23 cellular contexts compared by ENCODE assay signal in the genomic region with DNA sequence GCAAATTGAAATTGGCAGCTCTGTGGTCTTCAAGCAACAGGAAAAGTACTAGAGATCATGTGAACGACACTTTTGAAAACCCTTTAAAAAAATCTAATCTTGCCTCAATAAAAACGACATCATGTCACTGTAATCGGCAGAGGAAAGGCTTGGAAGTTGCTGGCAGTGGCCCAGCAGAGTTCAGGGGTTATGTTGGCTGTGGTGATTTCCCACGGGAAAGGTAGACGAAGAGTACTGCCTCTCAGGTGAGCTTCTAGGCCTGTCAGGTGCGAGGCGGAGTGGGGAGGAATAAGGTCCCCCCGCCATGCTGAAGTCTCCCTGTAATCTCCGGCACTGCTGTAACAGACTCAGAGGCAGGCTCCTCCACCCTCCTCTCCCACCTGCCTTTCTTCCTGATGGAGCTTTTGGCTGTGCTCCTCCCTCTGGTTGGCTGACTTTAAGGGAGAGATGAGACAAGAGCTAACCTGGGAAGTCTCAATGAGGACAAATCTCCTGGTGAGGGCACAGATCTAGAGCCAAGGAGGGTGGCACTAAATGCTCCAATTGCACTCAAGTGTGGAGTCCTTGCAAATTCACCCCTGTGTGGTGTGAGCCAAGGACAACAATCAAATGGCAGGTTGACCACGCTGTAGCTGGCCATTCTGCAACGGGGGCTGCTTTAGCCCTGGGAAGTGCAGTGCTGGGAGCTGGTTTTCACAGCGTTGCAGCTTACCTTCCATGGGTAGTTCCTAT. TPM values are rescaled to one million over a fixed set of nuclear protein-coding genes. Genes with fewer than 3 reads are reported as not detected.
A peak's percentile ranks its signal among the peaks of the same experiment; 100 is the strongest.
DNase-seq lines count a peak whose midpoint lies in the region; ATAC-seq, FAIRE-seq and TF ChIP-seq lines count a peak whose summit lies in the region.
"Had no signal": no experiment of that assay in that cellular context is flagged by ENCODE, and none has a peak within 500 bp of the region (broad histone marks: within the 10 kb centered on the region; RNA-seq: fewer than 3 reads in every experiment).

No MANE protein-coding gene starts in this region.

- no peak overlapping the region for H3K27ac ChIP-seq in H1 (ENCODE audit: low read depth, low read length)
- no peak overlapping the region for H3K27ac ChIP-seq in neuronal stem cell (replicated peaks; ENCODE audit: low read length)
- no peak overlapping the region for H3K27ac ChIP-seq in mesendoderm (ENCODE audit: low read depth, low read length)

- 89% methylated on average over 12 of the region's 12 CpGs; no CpG with 5 or more reads in 1 of the 2 experiments for WGBS in H1 (ENCODE audit: extremely low coverage in 1 of 2, insufficient coverage in 1 of 2, insufficient read length in 1 of 2, insufficient replicate concordance in 2 of 2, low coverage in 1 of 2, low lambda C conversion rate in 2 of 2, missing lambda C conversion rate in 1 of 2), 2 experiments
- WGBS in neuronal stem cell (ENCODE audit: extremely low coverage in 2 of 2, insufficient read length in 2 of 2, insufficient replicate concordance in 1 of 2), 2 donors: no CpG with 5 or more reads among the region's 12 CpGs
- no CpG with 5 or more reads among the region's 12 CpGs for WGBS in mesendoderm (ENCODE audit: extremely low coverage, insufficient coverage, low lambda C conversion rate)

- H3K14ac ChIP-seq in H1 (ENCODE audit: insufficient read length) (no peak overlapping the region), neuronal stem cell (ENCODE audit: low read length) (no peak overlapping the region)

- POLR2A ChIA-PET in H1 (lab: Charles Lee; ENCODE audit: partially characterized antibody): interaction anchor here (0.6 to 1.4 kb wide), 3 partner anchors 13 to 25 kb away, joined by 3 to 6 read pairs (median 3); no protein-coding TSS in a partner anchor

- H3K79me1 ChIP-seq in H1 (ENCODE audit: low read depth, low read length): no peaks in the 10 kb centered on the region
- H3K79me1 ChIP-seq in neuronal stem cell (ENCODE audit: low read depth, low read length): no peaks in the 10 kb centered on the region
- H3K79me1 ChIP-seq in mesendoderm (ENCODE audit: low read length): no peaks in the 10 kb centered on the region

- H3K36me3 ChIP-seq in H1 (ENCODE audit: control insufficient read depth in 2 of 4, insufficient read depth in 4 of 4, low read length in 3 of 4) (no peaks in the 10 kb centered on the region), neuronal stem cell (replicated peaks in 1 of 2; ENCODE audit: control insufficient read depth in 2 of 2, insufficient read depth in 2 of 2, low read length in 2 of 2) (no peaks in the 10 kb centered on the region), mesendoderm (ENCODE audit: control insufficient read depth, insufficient read depth, low read length) (no peaks in the 10 kb centered on the region)

- peak; percentile 17 for DNase-seq in NCI-H748 (lab: John Stamatoyannopoulos, UW; ENCODE audit: unreplicated experiment)
- DNase-seq in NCI-H748 treated with DMSO at 0.1 percent for 48 hours (lab: John Stamatoyannopoulos, UW): no peak
- no peak for DNase-seq in H1 (ENCODE audit: low read depth in 1 of 2, low spot score in 2 of 2)
- DNase-seq in neuronal stem cell (ENCODE audit: low spot score): no peak
- DNase-seq in retina: no peak
- no peak for DNase-seq in activated T-cell treated with anti-CD3 and anti-CD28 coated beads, Interleukin-2, amount 50 U/mL, for 72 hours
- no peak for DNase-seq in mesendoderm
- DNase-seq: activated CD4-positive, alpha-beta T cell treated with anti-CD3 and anti-CD28 coated beads for 48 hours; activated T-cell treated with anti-CD3 and anti-CD28 coated beads, Interleukin-2, amount 50 U/mL, for 1 hour; CD4-positive, CD25-positive, alpha-beta regulatory T cell; KG1; MM.1S; NCI-H1417 treated with DMSO at 0.1 percent for 48 hours; NCI-H2081; NCI-H510A; posterior cingulate gyrus; SHP77 treated with DMSO at 0.1 percent for 48 hours had no signal

- no peak for TF ChIP-seq RAD21 in H1 (IDR thresholded peaks at IDR 0.05 in 1 of 2, conservative IDR thresholded peaks at IDR 0.05 in 1 of 2; ENCODE audit: low read depth in 2 of 2, low read length in 2 of 2)

- no peak for TF ChIP-seq CTCF in H1 (IDR thresholded peaks at IDR 0.05; ENCODE audit: control extremely low read depth in 1 of 3, insufficient read depth in 1 of 3, low read depth in 1 of 3, low read length in 3 of 3)

- H2AK5ac ChIP-seq in H1 (ENCODE audit: low read depth, low read length) (no peak overlapping the region), neuronal stem cell (ENCODE audit: low read depth, low read length) (no peak overlapping the region), mesendoderm (ENCODE audit: low read length) (no peak overlapping the region)

- no peak overlapping the region for H3K9ac ChIP-seq in H1 (replicated peaks in 1 of 4; ENCODE audit: extremely low read depth in 1 of 4, low read depth in 3 of 4, low read length in 3 of 4)
- H3K9ac ChIP-seq in neuronal stem cell (ENCODE audit: low read depth, low read length, poor library complexity): no peak overlapping the region
- no peak overlapping the region for H3K9ac ChIP-seq in mesendoderm (ENCODE audit: low read length)

- TF ChIP-seq POLR2A in H1 (IDR thresholded peaks at IDR 0.05; ENCODE audit: control extremely low read depth in 1 of 2, low read depth in 2 of 2, low read length in 2 of 2): no peak

- no peak overlapping the region for H3K27ac Mint-ChIP-seq in activated T-cell treated with anti-CD3 and anti-CD28 coated beads, Interleukin-2, amount 50 U/mL, for 72 hours
- H3K27ac Mint-ChIP-seq: CD4-positive, CD25-positive, alpha-beta regulatory T cell; stimulated activated naive CD8-positive, alpha-beta T cell treated with anti-CD3 and anti-CD28 coated beads, Interleukin-15, Interleukin-2, amounts not matched to agents 100 ng/mL and 50 ng/mL, for 24 hours; T-helper 2 cell treated with Interferon-gamma antibody and Interleukin-4, amounts not matched to agents 5 μg/mL and 100 μg/mL, for 36 hours had no signal

- no peaks in the 10 kb centered on the region for H3K9me3 Mint-ChIP-seq in activated T-cell treated with anti-CD3 and anti-CD28 coated beads, Interleukin-2, amount 50 U/mL, for 72 hours
- H3K9me3 Mint-ChIP-seq: CD4-positive, CD25-positive, alpha-beta regulatory T cell; neural crest cell; stimulated activated naive CD8-positive, alpha-beta T cell treated with anti-CD3 and anti-CD28 coated beads, Interleukin-15, Interleukin-2, amounts not matched to agents 100 ng/mL and 50 ng/mL, for 24 hours; T-helper 2 cell treated with Interferon-gamma antibody and Interleukin-4, amounts not matched to agents 5 μg/mL and 100 μg/mL, for 36 hours had no signal

- H2BK12ac ChIP-seq in H1 (ENCODE audit: low read depth, low read length) (peak overlapping the region; percentile 9; the same call in 1 of the 2 replicates), neuronal stem cell (ENCODE audit: low read length) (no peak overlapping the region)

- H4K8ac ChIP-seq in H1 (ENCODE audit: extremely low read depth, insufficient read depth, low read length) (no peak overlapping the region), neuronal stem cell (ENCODE audit: low read depth, low read length) (no peak overlapping the region), mesendoderm (ENCODE audit: low read depth, low read length) (no peak overlapping the region)

- H3K4me2 ChIP-seq in H1 (ENCODE audit: insufficient read depth in 1 of 2, low read depth in 2 of 2, low read length in 2 of 2) (no peak overlapping the region), neuronal stem cell (ENCODE audit: insufficient read depth, low read length, poor library complexity, severe bottlenecking) (no peak overlapping the region), mesendoderm (ENCODE audit: low read length) (no peak overlapping the region)

- no peaks in the 10 kb centered on the region for H3K36me3 Mint-ChIP-seq in activated T-cell treated with anti-CD3 and anti-CD28 coated beads, Interleukin-2, amount 50 U/mL, for 72 hours (ENCODE audit: insufficient read depth in 2 of 2)
- H3K36me3 Mint-ChIP-seq: brain; CD4-positive, CD25-positive, alpha-beta regulatory T cell had no signal

- H2BK5ac ChIP-seq in H1 (ENCODE audit: low read depth, low read length) (no peak overlapping the region), neuronal stem cell (ENCODE audit: low read length) (no peak overlapping the region), mesendoderm (ENCODE audit: low read length) (no peak overlapping the region)

- CTCF ChIA-PET in H1 (lab: Charles Lee; ENCODE audit: partially characterized antibody): interaction anchor here (1.0 to 1.5 kb wide), 4 partner anchors 17 to 227 kb away, joined by 3 read pairs; no protein-coding TSS in a partner anchor

- peak overlapping the region; percentile 83; the same call in 1 of the 2 replicates for H2AFZ ChIP-seq in H1 (ENCODE audit: low read length)
- H2AFZ ChIP-seq in neuronal stem cell (ENCODE audit: low read length): no peak overlapping the region

- 0 out of 7 replicates have a peak, but pooled peaks cover 0 to 5% (median 0%) of the 10 kb centered on the region in 4 experiments for H3K4me1 ChIP-seq in H1 (replicated peaks in 1 of 4; ENCODE audit: control insufficient read depth in 3 of 4, insufficient read depth in 4 of 4, low read length in 3 of 4)
- H3K4me1 ChIP-seq in neuronal stem cell (ENCODE audit: control insufficient read depth in 2 of 2, insufficient read depth in 1 of 2, low read depth in 1 of 2, low read length in 2 of 2): peaks cover 6 to 8% of the 10 kb centered on the region in 2 donors
- H3K4me1 ChIP-seq in mesendoderm (ENCODE audit: control insufficient read depth, low read depth, low read length): no peaks in the 10 kb centered on the region

- H3K18ac ChIP-seq in H1 (ENCODE audit: extremely low read depth, low read length) (no peak overlapping the region; the same call in 1 of the 2 replicates), neuronal stem cell (ENCODE audit: low read length) (peak overlapping the region; percentile 1), mesendoderm (ENCODE audit: low read length) (no peak overlapping the region)

- H3K4me3 Mint-ChIP-seq in activated T-cell treated with anti-CD3 and anti-CD28 coated beads, Interleukin-2, amount 50 U/mL, for 72 hours: no peak overlapping the region
- H3K4me3 Mint-ChIP-seq: brain; CD4-positive, CD25-positive, alpha-beta regulatory T cell; neural crest cell; stimulated activated naive CD8-positive, alpha-beta T cell treated with anti-CD3 and anti-CD28 coated beads, Interleukin-15, Interleukin-2, amounts not matched to agents 100 ng/mL and 50 ng/mL, for 24 hours; T-helper 2 cell treated with Interferon-gamma antibody and Interleukin-4, amounts not matched to agents 5 μg/mL and 100 μg/mL, for 36 hours had no signal

- no peaks in the 10 kb centered on the region for H3K4me1 Mint-ChIP-seq in activated T-cell treated with anti-CD3 and anti-CD28 coated beads, Interleukin-2, amount 50 U/mL, for 72 hours (ENCODE audit: low read depth)
- H3K4me1 Mint-ChIP-seq: CD4-positive, CD25-positive, alpha-beta regulatory T cell had no signal

- ATAC-seq in HG03571 (IDR thresholded peaks at IDR 0.05; ENCODE audit: unreplicated experiment): no peak
- no peak for ATAC-seq in activated T-cell treated with anti-CD3 and anti-CD28 coated beads, Interleukin-2, amount 50 U/mL, for 72 hours (replicated peaks in 1 of 2)

- no peaks in the 10 kb centered on the region for H3K9me3 ChIP-seq in H1 (ENCODE audit: insufficient read depth in 2 of 2, low read depth in 1 of 2, low read length in 1 of 2)
- H3K9me3 ChIP-seq in neuronal stem cell (replicated peaks in 1 of 2; ENCODE audit: control insufficient read depth in 2 of 2, insufficient read depth in 1 of 2, low read depth in 1 of 2, low read length in 2 of 2): peaks cover 1 to 2% of the 10 kb centered on the region in 2 donors

- H4K20me1 ChIP-seq in H1 (replicated peaks in 1 of 2; ENCODE audit: control insufficient read depth in 1 of 2, insufficient read depth in 2 of 2, low read length in 2 of 2): no peaks in the 10 kb centered on the region

- no peak overlapping the region for H3K4ac ChIP-seq in H1 (replicated peaks; ENCODE audit: insufficient read length, low read depth, low read length)
- no peak overlapping the region for H3K4ac ChIP-seq in neuronal stem cell (ENCODE audit: low read length)
- H3K4ac ChIP-seq in mesendoderm (ENCODE audit: low read depth, low read length): no peak overlapping the region

- no peak overlapping the region for H2BK15ac ChIP-seq in H1 (ENCODE audit: low read length)
- no peak overlapping the region for H2BK15ac ChIP-seq in neuronal stem cell (ENCODE audit: low read length)
- no peak overlapping the region for H2BK15ac ChIP-seq in mesendoderm (replicated peaks; ENCODE audit: low read depth)

- no peak overlapping the region for H3K4me3 ChIP-seq in H1 (ENCODE audit: extremely low read depth in 1 of 4, insufficient read depth in 2 of 4, low read depth in 3 of 4, low read length in 4 of 4)
- no peak overlapping the region for H3K4me3 ChIP-seq in neuronal stem cell (ENCODE audit: low read length in 2 of 2)
- no peak overlapping the region for H3K4me3 ChIP-seq in mesendoderm (ENCODE audit: low read length)

- no peak overlapping the region for H4K5ac ChIP-seq in H1 (ENCODE audit: insufficient read length, low read depth, low read length)
- no peak overlapping the region for H4K5ac ChIP-seq in mesendoderm (ENCODE audit: low read length)

- H4K91ac ChIP-seq in H1 (replicated peaks; ENCODE audit: insufficient read length, low read length) (no peak overlapping the region), neuronal stem cell (ENCODE audit: low read depth, low read length, poor library complexity) (no peak overlapping the region)

- TF ChIP-seq EP300 in H1 (IDR thresholded peaks at IDR 0.05; ENCODE audit: borderline replicate concordance in 1 of 2, low read depth in 2 of 2, low read length in 2 of 2): no peak

- no peak for FAIRE-seq in H1 (lab: Jason Lieb, UNC)

- H3K79me2 ChIP-seq in H1 (ENCODE audit: control insufficient read depth in 1 of 2, insufficient read depth in 2 of 2, low read length in 2 of 2): no peaks in the 10 kb centered on the region
- no peaks in the 10 kb centered on the region for H3K79me2 ChIP-seq in mesendoderm (ENCODE audit: control insufficient read depth, insufficient read depth, low read length)

- H3K23ac ChIP-seq in H1 (ENCODE audit: insufficient read length): no peak overlapping the region
- H3K23ac ChIP-seq in neuronal stem cell (ENCODE audit: low read depth, low read length, poor library complexity): no peak overlapping the region
- no peak overlapping the region for H3K23ac ChIP-seq in mesendoderm (ENCODE audit: low read length)

- H2BK120ac ChIP-seq in H1 (replicated peaks; ENCODE audit: low read depth, low read length): no peak overlapping the region
- no peak overlapping the region for H2BK120ac ChIP-seq in neuronal stem cell (ENCODE audit: low read depth, low read length)
- no peak overlapping the region for H2BK120ac ChIP-seq in mesendoderm (ENCODE audit: low read depth, low read length)

- peak overlapping the region; percentile 67; the same call in 1 of the 2 replicates for H2BK20ac ChIP-seq in H1 (ENCODE audit: low read length)

- no peak overlapping the region for H3K56ac ChIP-seq in H1 (replicated peaks; ENCODE audit: insufficient read length, low read depth, low read length)
- no peak overlapping the region for H3K56ac ChIP-seq in mesendoderm (ENCODE audit: low read length)

- H3K27me3 Mint-ChIP-seq in activated T-cell treated with anti-CD3 and anti-CD28 coated beads, Interleukin-2, amount 50 U/mL, for 72 hours (ENCODE audit: low read depth): peaks cover 37% of the 10 kb centered on the region

- no peaks in the 10 kb centered on the region for H3K23me2 ChIP-seq in H1 (ENCODE audit: low read depth, low read length)

- H3K27me3 ChIP-seq in H1 (replicated peaks in 1 of 4; ENCODE audit: control insufficient read depth in 3 of 4, extremely low read depth in 1 of 4, insufficient read depth in 3 of 4, low read length in 3 of 4) (peaks cover 0 to 2% (median 0%) of the 10 kb centered on the region in 4 experiments; a peak in 2 of 7 replicates), neuronal stem cell (ENCODE audit: control insufficient read depth in 3 of 3, insufficient read depth in 3 of 3, low read depth in 1 of 3, low read length in 3 of 3) (peaks cover 0 to 10% (median 0%) of the 10 kb centered on the region in 3 experiments), mesendoderm (ENCODE audit: insufficient read depth, low read length, poor library complexity) (no peaks in the 10 kb centered on the region)

RNA-seq across cellular contexts. Expression of a gene that starts 18.7 kb away (rescaled TPM):
- 12.2 and 12.9 TPM in 2 replicates for total RNA-seq in H1 (2021; fragmentation: NEBNext Ultra II Directional; extraction: Animal tissue kit (Norgen Biotek cat#: 25700))
- 7.9 and 9.9 TPM in 2 replicates for polyA plus RNA-seq in H1 (2011; rRNA removed)
- 8.8 TPM for polyA plus RNA-seq in H1 (2011; cell fraction: cytosol; rRNA removed)
- 12.0 TPM for polyA plus RNA-seq in H1 (2011; cell fraction: nucleus; rRNA removed)
- 9.3 to 13.8 TPM (median 11.0 TPM) in 4 replicates for polyA plus RNA-seq in H1 (2012, experiment 1 of 2)
- polyA plus RNA-seq in H1 (2012, experiment 2 of 2): 14.2 TPM
- polyA plus RNA-seq in H1 (2013, experiment 1 of 2): 16.5 TPM
- polyA plus RNA-seq in H1 (2013, experiment 2 of 2): 15.9 TPM
- 4.8 and 5.7 TPM in 2 replicates for polyA minus RNA-seq in H1 (2011; rRNA and poly(A)+ RNA removed)
- 17.6 TPM for polyA minus RNA-seq in H1 (2011; cell fraction: cytosol; rRNA and poly(A)+ RNA removed)
- 18.8 TPM for polyA minus RNA-seq in H1 (2011; cell fraction: nucleus; rRNA and poly(A)+ RNA removed)
- polyA plus RNA-seq in neuronal stem cell (2013, experiment 1 of 2): 29.1 TPM
- 30.9 TPM for polyA plus RNA-seq in neuronal stem cell (2013, experiment 2 of 2)
- total RNA-seq in activated T-cell treated with anti-CD3 and anti-CD28 coated beads, Interleukin-2, amount 50 U/mL, for 72 hours: under 1 TPM; 0.81 to 0.91 TPM
- 44.3 TPM for polyA plus RNA-seq in mesendoderm (2013, experiment 1 of 2)
- polyA plus RNA-seq in mesendoderm (2013, experiment 2 of 2): 42.6 TPM
- total RNA-seq: activated CD8-positive, alpha-beta memory T cell treated with anti-CD3 and anti-CD28 coated beads for 36 hours had no signal
